Comparison of ENCODE assay signal across 8 cellular contexts in the genomic region with DNA sequence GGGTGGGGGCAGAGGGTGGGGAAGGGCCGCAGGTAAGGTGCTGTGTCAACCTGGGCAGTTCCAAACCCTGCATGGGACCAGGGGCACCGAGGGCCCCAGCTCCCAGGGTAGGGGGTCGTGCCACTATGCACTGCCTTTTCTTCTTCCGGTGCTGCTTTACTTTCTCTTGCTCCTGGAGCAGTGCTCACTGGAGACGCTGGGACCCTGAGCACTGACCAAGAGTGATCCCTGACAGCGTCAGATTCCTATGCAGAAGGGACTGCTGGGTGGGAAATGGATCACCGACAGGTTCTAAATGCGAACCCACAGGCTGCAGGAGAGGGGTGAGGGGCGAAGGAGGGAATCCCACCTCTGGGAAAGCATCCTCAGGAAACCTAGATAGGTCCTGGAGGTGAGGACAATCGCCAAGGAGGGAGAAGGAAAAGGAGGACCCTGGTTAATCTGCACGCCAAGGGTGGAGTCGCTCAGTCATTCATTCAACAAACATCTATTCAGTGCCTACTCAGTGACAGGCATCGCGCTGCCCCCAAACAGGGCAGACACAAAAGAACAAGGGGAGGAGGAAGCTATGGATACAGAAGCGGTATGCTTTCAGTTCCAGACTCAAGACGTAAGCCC.
DNase-seq lines count a peak whose midpoint lies in the region; ATAC-seq and TF ChIP-seq lines count a peak whose summit lies in the region.

No MANE protein-coding gene starts in this region.

- CTCF ChIA-PET in CD4-positive, alpha-beta memory T cell (lab: Charles Lee; ENCODE audit: partially characterized antibody): interaction anchor here (1.1 to 1.5 kb wide), 3 partner anchors 31 to 136 kb away, joined by 3 to 7 read pairs (median 3); no protein-coding TSS in a partner anchor

- peak overlapping the region in 1 of 2 donors; percentile 47 for H3K4me3 ChIP-seq in CD4-positive, alpha-beta memory T cell (ENCODE audit: low read length in 2 of 2)
- H3K4me3 ChIP-seq in KMS-11 (IDR thresholded peaks at IDR 0.05; ENCODE audit: insufficient read depth, low read depth, low read length): no peak overlapping the region
- H3K4me3 ChIP-seq in coronary artery: peak overlapping the region; percentile 81

- H3K27me3 ChIP-seq in CD4-positive, alpha-beta memory T cell (ENCODE audit: insufficient read depth, low read length): peaks cover 4% of the 10 kb centered on the region
- H3K27me3 ChIP-seq in KMS-11 (ENCODE audit: insufficient read depth, low read depth): peaks cover 14% of the 10 kb centered on the region

- peaks cover 62% of the 10 kb centered on the region for H3K79me2 ChIP-seq in KMS-11 (ENCODE audit: insufficient read depth, low read depth)

- H3K4me2 ChIP-seq in KMS-11: peak overlapping the region; percentile 80; the same call in 1 of the 2 replicates

- no peak for DNase-seq in CD4-positive, alpha-beta memory T cell
- DNase-seq in coronary artery (ENCODE audit: low spot score): no peak
- no peak for DNase-seq in nephron progenitor cell
- DNase-seq in superior temporal gyrus (ENCODE audit: extremely low spot score): no peak
- DNase-seq in DMS114 treated with DMSO at 0.1 percent for 48 hours (lab: John Stamatoyannopoulos, UW; ENCODE audit: unreplicated experiment): no peak
- no peak for DNase-seq in putamen (ENCODE audit: low spot score)

- peak overlapping the region; percentile 87 to 93 (median 90) for H3K4me3 Mint-ChIP-seq in CD4-positive, alpha-beta memory T cell
- H3K4me3 Mint-ChIP-seq in nephron progenitor cell: peak overlapping the region; percentile 90

- H3K9me3 ChIP-seq in CD4-positive, alpha-beta memory T cell (ENCODE audit: control insufficient read depth in 1 of 2, low read length in 2 of 2): no peaks in the 10 kb centered on the region

- peak overlapping the region; percentile 83 for H3K9ac ChIP-seq in KMS-11

- peak overlapping the region in 3 of 7 donors; percentile 10 to 89 (median 76) for H3K27ac Mint-ChIP-seq in CD4-positive, alpha-beta memory T cell
- H3K27ac Mint-ChIP-seq in nephron progenitor cell: no peak overlapping the region

- intact Hi-C loops in CD4-positive, alpha-beta memory T cell (cut with micrococcal nuclease): loop anchor here (5.0 kb wide), 1 partner anchor 41 kb away; no protein-coding TSS in a partner anchor

- TF ChIP-seq CTCF in KMS-11 (conservative IDR thresholded peaks at IDR 0.05; ENCODE audit: low read depth, low read length): no peak
- no peak for TF ChIP-seq CTCF in coronary artery (IDR thresholded peaks at IDR 0.05)
- TF ChIP-seq CTCF in nephron progenitor cell (IDR thresholded peaks at IDR 0.05): no peak

- no peak overlapping the region for H3K27ac ChIP-seq in CD4-positive, alpha-beta memory T cell (ENCODE audit: low read depth, low read length)
- H3K27ac ChIP-seq in KMS-11 (peak overlapping the region; percentile 97; the same call in 1 of the 2 replicates), coronary artery (peak overlapping the region in 1 of 2 donors; percentile 12)

- peaks cover 29% of the 10 kb centered on the region for H3K4me1 ChIP-seq in CD4-positive, alpha-beta memory T cell (ENCODE audit: insufficient read depth, low read length)
- H3K4me1 ChIP-seq in KMS-11 (ENCODE audit: low read depth, poor library complexity, severe bottlenecking): peaks cover 27% of the 10 kb centered on the region

- no peak for ATAC-seq in GM19351 (IDR thresholded peaks at IDR 0.05; ENCODE audit: unreplicated experiment)

- no peaks in the 10 kb centered on the region for H3K36me3 ChIP-seq in CD4-positive, alpha-beta memory T cell (ENCODE audit: insufficient read depth, low read length)
- no peaks in the 10 kb centered on the region for H3K36me3 ChIP-seq in KMS-11 (ENCODE audit: insufficient read depth)

- no peaks in the 10 kb centered on the region for H4K20me1 ChIP-seq in KMS-11 (ENCODE audit: insufficient read depth)

- peaks cover 24 to 58% (median 41%) of the 10 kb centered on the region in 4 donors for H3K4me1 Mint-ChIP-seq in CD4-positive, alpha-beta memory T cell
- H3K4me1 Mint-ChIP-seq in nephron progenitor cell: peaks cover 34% of the 10 kb centered on the region

- no peak overlapping the region for H2AFZ ChIP-seq in KMS-11 (ENCODE audit: low read depth)

- H3K9me3 Mint-ChIP-seq in CD4-positive, alpha-beta memory T cell: no peaks in the 10 kb centered on the region
- peaks cover 3% of the 10 kb centered on the region for H3K9me3 Mint-ChIP-seq in nephron progenitor cell

- H3K36me3 Mint-ChIP-seq in CD4-positive, alpha-beta memory T cell: no peaks in the 10 kb centered on the region
- H3K36me3 Mint-ChIP-seq in nephron progenitor cell (ENCODE audit: low read depth): no peaks in the 10 kb centered on the region

- POLR2A ChIA-PET in CD4-positive, alpha-beta memory T cell (lab: Charles Lee; ENCODE audit: partially characterized antibody): interaction anchor here (0.9 to 2.5 kb wide), 4 partner anchors 27 to 128 kb away, joined by 4 to 18 read pairs (median 6); no protein-coding TSS in a partner anchor

- peaks cover 13 to 31% of the 10 kb centered on the region in 2 donors for H3K27me3 Mint-ChIP-seq in CD4-positive, alpha-beta memory T cell
- H3K27me3 Mint-ChIP-seq in nephron progenitor cell (ENCODE audit: low read depth, poor library complexity): peaks cover 66% of the 10 kb centered on the region
